Comparison of ENCODE assay signal across 20 cellular contexts in genomic region chr2:136217990-136218389, GRCh38.
DNase-seq lines count a peak whose midpoint lies in the region; ATAC-seq and TF ChIP-seq lines count a peak whose summit lies in the region.
"Had no signal": no experiment of that assay in that cellular context is flagged by ENCODE, and none has a peak within 500 bp of the region (broad histone marks: within the 10 kb centered on the region; RNA-seq: fewer than 3 reads in every experiment).

No MANE protein-coding gene starts in this region.

- DNase-seq in hepatocyte (ENCODE audit: low spot score) = no peak
- no peak for DNase-seq in cerebellum (ENCODE audit: low spot score)
- no peak for DNase-seq in Right ventricle myocardium superior
- no peak for DNase-seq in SW 1271 (lab: John Stamatoyannopoulos, UW)
- DNase-seq: effector memory CD4-positive, alpha-beta T cell; KBM-7; MV-4-11; NCI-H1930; NK-92 treated with Interleukin-12 subunit alpha and Interleukin-12 subunit beta, amount 100 ng/mL, for 24 hours; SK-N-SH; stimulated activated CD4-positive, alpha-beta T cell treated with anti-CD3 and anti-CD28 coated beads, Interleukin-4, amount 100 ng/mL, for 24 hours had no signal

- ATAC-seq in GM18870 (IDR thresholded peaks at IDR 0.05; ENCODE audit: unreplicated experiment) (peak; percentile 63), HG02885 (IDR thresholded peaks at IDR 0.05; ENCODE audit: poor library complexity, unreplicated experiment) (peak; percentile 37), Right ventricle myocardium superior (ENCODE audit: poor library complexity) (no peak)
- ATAC-seq: A549, left lobe of liver had no signal

- H3K4me1 ChIP-seq in BLaER1 treated with 17β-estradiol and CSF1 and Interleukin-3, amounts not matched to agents 10 nM and 100 nM = peaks cover 44 to 85% (median 65%) of the 10 kb centered on the region in 10 experiments
- H3K4me1 ChIP-seq in hepatocyte (ENCODE audit: insufficient read depth) = peaks cover 11% of the 10 kb centered on the region
- H3K4me1 ChIP-seq: A549, vagina had no signal

- intact Hi-C loops in Right ventricle myocardium superior (cut with DNase I) = no loop called here

- H3K27ac Mint-ChIP-seq in IgD-negative memory B cell = peak overlapping the region in 2 of 3 donors; percentile 1 to 10
- H3K27ac Mint-ChIP-seq: activated naive CD8-positive, alpha-beta T cell had no signal

- H3K27me3 ChIP-seq in BLaER1 treated with 17β-estradiol and CSF1 and Interleukin-3, amounts not matched to agents 10 nM and 100 nM = no peaks in the 10 kb centered on the region
- no peaks in the 10 kb centered on the region for H3K27me3 ChIP-seq in hepatocyte
- H3K27me3 ChIP-seq: vagina had no signal

- peaks cover 0 to 7% (median 0%) of the 10 kb centered on the region in 11 experiments; a peak in 3 of 22 replicates for H3K9me3 ChIP-seq in BLaER1 treated with 17β-estradiol and CSF1 and Interleukin-3, amounts not matched to agents 10 nM and 100 nM (replicated peaks in 1 of 11)
- H3K9me3 ChIP-seq in hepatocyte (ENCODE audit: low read depth) = no peaks in the 10 kb centered on the region
- H3K9me3 ChIP-seq: A549, SK-N-SH, vagina had no signal

- H3K4me3 ChIP-seq in BLaER1 treated with 17β-estradiol and CSF1 and Interleukin-3, amounts not matched to agents 10 nM and 100 nM = no peak overlapping the region
- no peak overlapping the region for H3K4me3 ChIP-seq in hepatocyte
- H3K4me3 ChIP-seq: A549, vagina had no signal

- no peaks in the 10 kb centered on the region for H3K9me3 Mint-ChIP-seq in IgD-negative memory B cell
- H3K9me3 Mint-ChIP-seq: CD14-positive monocyte had no signal

- H3K27ac ChIP-seq in BLaER1 treated with 17β-estradiol and CSF1 and Interleukin-3, amounts not matched to agents 10 nM and 100 nM = no peak overlapping the region
- no peak overlapping the region for H3K27ac ChIP-seq in hepatocyte
- H3K27ac ChIP-seq: A549, vagina had no signal

- no peaks in the 10 kb centered on the region for H4K20me1 ChIP-seq in BLaER1 treated with 17β-estradiol and CSF1 and Interleukin-3, amounts not matched to agents 10 nM and 100 nM
- H4K20me1 ChIP-seq in hepatocyte (ENCODE audit: insufficient read depth, poor library complexity, severe bottlenecking) = no peaks in the 10 kb centered on the region

- TF ChIP-seq CTCF in hepatocyte (IDR thresholded peaks at IDR 0.05; ENCODE audit: poor library complexity) = no peak

- no peaks in the 10 kb centered on the region for H3K27me3 Mint-ChIP-seq in IgD-negative memory B cell
- H3K27me3 Mint-ChIP-seq: activated naive CD8-positive, alpha-beta T cell had no signal

- H3K9ac ChIP-seq in BLaER1 treated with 17β-estradiol and CSF1 and Interleukin-3, amounts not matched to agents 10 nM and 100 nM = no peak overlapping the region
- H3K9ac ChIP-seq: SK-N-SH had no signal

- peak overlapping the region in 8 of 11 experiments; percentile 6 to 50 (median 32); a peak in 13 of 22 replicates for H3K4me2 ChIP-seq in BLaER1 treated with 17β-estradiol and CSF1 and Interleukin-3, amounts not matched to agents 10 nM and 100 nM
- no peak overlapping the region for H3K4me2 ChIP-seq in hepatocyte
- H3K4me2 ChIP-seq: A549, SK-N-SH had no signal

- no peaks in the 10 kb centered on the region for H3K9me2 ChIP-seq in hepatocyte (replicated peaks; ENCODE audit: insufficient read depth)
- H3K9me2 ChIP-seq: SK-N-SH had no signal

- no peak overlapping the region for H2AFZ ChIP-seq in hepatocyte

- H3K79me2 ChIP-seq in hepatocyte = no peaks in the 10 kb centered on the region

- WGBS in hepatocyte (ENCODE audit: low lambda C conversion rate, missing lambda C conversion rate) = 58% methylated on average over 3 of the region's 3 CpGs

- H3K36me3 ChIP-seq in BLaER1 treated with 17β-estradiol and CSF1 and Interleukin-3, amounts not matched to agents 10 nM and 100 nM = no peaks in the 10 kb centered on the region
- H3K36me3 ChIP-seq in hepatocyte (replicated peaks; ENCODE audit: insufficient read depth, low read depth) = no peaks in the 10 kb centered on the region
- H3K36me3 ChIP-seq: vagina had no signal

- peaks cover 2% of the 10 kb centered on the region for H3K36me3 Mint-ChIP-seq in IgD-negative memory B cell

- H3K4me3 Mint-ChIP-seq in IgD-negative memory B cell = no peak overlapping the region
- H3K4me3 Mint-ChIP-seq: activated naive CD8-positive, alpha-beta T cell; CD14-positive monocyte had no signal

- peaks cover 56 to 60% (median 58%) of the 10 kb centered on the region in 3 donors for H3K4me1 Mint-ChIP-seq in IgD-negative memory B cell
